Comparison of ENCODE assay signal across 2 cellular contexts in genomic region chr22:41620646-41621098, GRCh38.
TF ChIP-seq lines count a peak whose summit lies in the region.

TSS of gene DESI1 (minus strand) at chr22:41621043. CDS start at chr22:41620839, 204 bp downstream.

TF ChIP-seq in PFSK-1, 5 proteins besides CTCF, POLR2A, EP300 and RAD21:
- TF ChIP-seq, protein P1, sequence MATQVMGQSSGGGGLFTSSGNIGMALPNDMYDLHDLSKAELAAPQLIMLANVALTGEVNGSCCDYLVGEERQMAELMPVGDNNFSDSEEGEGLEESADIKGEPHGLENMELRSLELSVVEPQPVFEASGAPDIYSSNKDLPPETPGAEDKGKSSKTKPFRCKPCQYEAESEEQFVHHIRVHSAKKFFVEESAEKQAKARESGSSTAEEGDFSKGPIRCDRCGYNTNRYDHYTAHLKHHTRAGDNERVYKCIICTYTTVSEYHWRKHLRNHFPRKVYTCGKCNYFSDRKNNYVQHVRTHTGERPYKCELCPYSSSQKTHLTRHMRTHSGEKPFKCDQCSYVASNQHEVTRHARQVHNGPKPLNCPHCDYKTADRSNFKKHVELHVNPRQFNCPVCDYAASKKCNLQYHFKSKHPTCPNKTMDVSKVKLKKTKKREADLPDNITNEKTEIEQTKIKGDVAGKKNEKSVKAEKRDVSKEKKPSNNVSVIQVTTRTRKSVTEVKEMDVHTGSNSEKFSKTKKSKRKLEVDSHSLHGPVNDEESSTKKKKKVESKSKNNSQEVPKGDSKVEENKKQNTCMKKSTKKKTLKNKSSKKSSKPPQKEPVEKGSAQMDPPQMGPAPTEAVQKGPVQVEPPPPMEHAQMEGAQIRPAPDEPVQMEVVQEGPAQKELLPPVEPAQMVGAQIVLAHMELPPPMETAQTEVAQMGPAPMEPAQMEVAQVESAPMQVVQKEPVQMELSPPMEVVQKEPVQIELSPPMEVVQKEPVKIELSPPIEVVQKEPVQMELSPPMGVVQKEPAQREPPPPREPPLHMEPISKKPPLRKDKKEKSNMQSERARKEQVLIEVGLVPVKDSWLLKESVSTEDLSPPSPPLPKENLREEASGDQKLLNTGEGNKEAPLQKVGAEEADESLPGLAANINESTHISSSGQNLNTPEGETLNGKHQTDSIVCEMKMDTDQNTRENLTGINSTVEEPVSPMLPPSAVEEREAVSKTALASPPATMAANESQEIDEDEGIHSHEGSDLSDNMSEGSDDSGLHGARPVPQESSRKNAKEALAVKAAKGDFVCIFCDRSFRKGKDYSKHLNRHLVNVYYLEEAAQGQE (IDR thresholded peaks at IDR 0.05; ENCODE audit: insufficient read depth in 1 of 2, low read depth in 2 of 2, low read length in 2 of 2): no peak
- TF ChIP-seq FOXP2 (optimal IDR thresholded peaks at IDR 0.05; ENCODE audit: borderline replicate concordance, extremely low read depth, extremely low read length, insufficient read depth) (peak; percentile 8), POLR2AphosphoS5 (IDR thresholded peaks at IDR 0.05; ENCODE audit: low read depth, low read length) (peak; percentile 86), TAF1 (IDR thresholded peaks at IDR 0.05; ENCODE audit: borderline replicate concordance, insufficient read depth, low read length) (peak; percentile 89; the same call in 1 of the 2 replicates), SIN3A (IDR thresholded peaks at IDR 0.05; ENCODE audit: borderline replicate concordance, insufficient read depth, low read length) (peak; percentile 41; the same call in 1 of the 2 replicates)

TF ChIP-seq in H1, 55 proteins besides CTCF, POLR2A, EP300 and RAD21 (continued from another document and continues in another):
- TF ChIP-seq, protein P2, sequence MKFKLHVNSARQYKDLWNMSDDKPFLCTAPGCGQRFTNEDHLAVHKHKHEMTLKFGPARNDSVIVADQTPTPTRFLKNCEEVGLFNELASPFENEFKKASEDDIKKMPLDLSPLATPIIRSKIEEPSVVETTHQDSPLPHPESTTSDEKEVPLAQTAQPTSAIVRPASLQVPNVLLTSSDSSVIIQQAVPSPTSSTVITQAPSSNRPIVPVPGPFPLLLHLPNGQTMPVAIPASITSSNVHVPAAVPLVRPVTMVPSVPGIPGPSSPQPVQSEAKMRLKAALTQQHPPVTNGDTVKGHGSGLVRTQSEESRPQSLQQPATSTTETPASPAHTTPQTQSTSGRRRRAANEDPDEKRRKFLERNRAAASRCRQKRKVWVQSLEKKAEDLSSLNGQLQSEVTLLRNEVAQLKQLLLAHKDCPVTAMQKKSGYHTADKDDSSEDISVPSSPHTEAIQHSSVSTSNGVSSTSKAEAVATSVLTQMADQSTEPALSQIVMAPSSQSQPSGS (IDR thresholded peaks at IDR 0.05; ENCODE audit: low read length): no peak
- TF ChIP-seq POU5F1 (IDR thresholded peaks at IDR 0.05; ENCODE audit: low read depth, low read length) (no peak), CEBPB (IDR thresholded peaks at IDR 0.05; ENCODE audit: low read depth, low read length) (no peak), BCL11A (IDR thresholded peaks at IDR 0.05; ENCODE audit: low read depth in 2 of 2, low read length in 2 of 2) (no peak), KDM4A (IDR thresholded peaks at IDR 0.05; ENCODE audit: low read depth, low read length, severe bottlenecking) (no peak), TCF12 (IDR thresholded peaks at IDR 0.05; ENCODE audit: low read depth, low read length) (no peak), RXRA (IDR thresholded peaks at IDR 0.05; ENCODE audit: insufficient read depth, low read depth, low read length) (no peak), FOSL1 (IDR thresholded peaks at IDR 0.05; ENCODE audit: insufficient read depth, low read depth, low read length) (no peak), EZH2 (IDR thresholded peaks at IDR 0.05; ENCODE audit: low read depth, low read length, severe bottlenecking) (no peak), SUZ12 (IDR thresholded peaks at IDR 0.05; ENCODE audit: low read length) (no peak), TEAD4 (IDR thresholded peaks at IDR 0.05; ENCODE audit: low read depth, low read length) (no peak), BACH1 (IDR thresholded peaks at IDR 0.05; ENCODE audit: low read length) (no peak), SP4 (IDR thresholded peaks at IDR 0.05; ENCODE audit: low read length) (no peak), CBX5 (IDR thresholded peaks at IDR 0.05; ENCODE audit: low read depth, low read length) (no peak), SP2 (IDR thresholded peaks at IDR 0.05; ENCODE audit: low read length) (no peak), JUN (IDR thresholded peaks at IDR 0.05; ENCODE audit: low read depth, low read length) (no peak), EGR1 (IDR thresholded peaks at IDR 0.05; ENCODE audit: borderline replicate concordance, low read depth, low read length) (peak; percentile 43; the same call in 1 of the 2 replicates), CREB1 (IDR thresholded peaks at IDR 0.05) (no peak), GTF2F1 (IDR thresholded peaks at IDR 0.05; ENCODE audit: borderline replicate concordance, low read depth, low read length) (0 out of 2 replicates have a peak, but pooled peaks have one; percentile 0), TAF7 (optimal IDR thresholded peaks at IDR 0.05; ENCODE audit: borderline replicate concordance, low read depth, low read length) (peak; percentile 68), USF2 (IDR thresholded peaks at IDR 0.05; ENCODE audit: low read length) (no peak), SAP30 (IDR thresholded peaks at IDR 0.05; ENCODE audit: insufficient read depth, insufficient replicate concordance, low read length) (no peak), HDAC2 (IDR thresholded peaks at IDR 0.05; ENCODE audit: borderline replicate concordance in 1 of 2, low read depth in 2 of 2, low read length in 2 of 2) (no peak; a peak in 1 of 4 replicates), NRF1 (IDR thresholded peaks at IDR 0.05; ENCODE audit: low read depth, low read length) (no peak), HDAC6 (IDR thresholded peaks at IDR 0.05; ENCODE audit: low read depth, low read length) (no peak), YY1 (IDR thresholded peaks at IDR 0.05; ENCODE audit: low read depth, low read length) (no peak), KDM1A (IDR thresholded peaks at IDR 0.05; ENCODE audit: borderline replicate concordance, low read length) (no peak), CHD1 (IDR thresholded peaks at IDR 0.05; ENCODE audit: low read depth, low read length) (no peak), SIRT6 (IDR thresholded peaks at IDR 0.05; ENCODE audit: low read length) (no peak), ASH2L (IDR thresholded peaks at IDR 0.05; ENCODE audit: low read length) (peak; percentile 68), ZNF274 (IDR thresholded peaks at IDR 0.05; ENCODE audit: borderline replicate concordance, extremely low read depth, low read length) (no peak), SIN3A (conservative IDR thresholded peaks at IDR 0.05 in 1 of 2, IDR thresholded peaks at IDR 0.05 in 1 of 2; ENCODE audit: low read depth in 1 of 2, low read length in 2 of 2) (peak; percentile 12 to 30; a peak in 1 of 4 replicates), MAFK (IDR thresholded peaks at IDR 0.05; ENCODE audit: low read depth, low read length) (no peak), PHF8 (conservative IDR thresholded peaks at IDR 0.05; ENCODE audit: low read depth, low read length) (peak; percentile 1), JUND (IDR thresholded peaks at IDR 0.05; ENCODE audit: low read length) (no peak), TBP (IDR thresholded peaks at IDR 0.05; ENCODE audit: low read depth, low read length) (no peak), KDM5A (IDR thresholded peaks at IDR 0.05; ENCODE audit: low read length) (no peak), CBX8 (IDR thresholded peaks at IDR 0.05; ENCODE audit: borderline replicate concordance, low read depth, low read length) (no peak), TAF1 (IDR thresholded peaks at IDR 0.05; ENCODE audit: low read depth, low read length) (peak; percentile 78; the same call in 1 of the 2 replicates), CTBP2 (IDR thresholded peaks at IDR 0.05; ENCODE audit: borderline replicate concordance, insufficient read depth, insufficient read length, low read length) (no peak), RBBP5 (IDR thresholded peaks at IDR 0.05; ENCODE audit: borderline replicate concordance, low read depth, low read length) (no peak; the same call in 1 of the 2 replicates), NANOG (IDR thresholded peaks at IDR 0.05; ENCODE audit: insufficient read depth, low read depth, low read length, poor library complexity, severe bottlenecking) (no peak), SRF (IDR thresholded peaks at IDR 0.05; ENCODE audit: low read depth, low read length) (no peak), CHD7 (IDR thresholded peaks at IDR 0.05; ENCODE audit: insufficient replicate concordance, low read length) (no peak)
- TF ChIP-seq, protein P3, sequence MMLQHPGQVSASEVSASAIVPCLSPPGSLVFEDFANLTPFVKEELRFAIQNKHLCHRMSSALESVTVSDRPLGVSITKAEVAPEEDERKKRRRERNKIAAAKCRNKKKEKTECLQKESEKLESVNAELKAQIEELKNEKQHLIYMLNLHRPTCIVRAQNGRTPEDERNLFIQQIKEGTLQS (IDR thresholded peaks at IDR 0.05; ENCODE audit: insufficient read depth, low read depth, low read length): no peak
- TF ChIP-seq, protein P4, sequence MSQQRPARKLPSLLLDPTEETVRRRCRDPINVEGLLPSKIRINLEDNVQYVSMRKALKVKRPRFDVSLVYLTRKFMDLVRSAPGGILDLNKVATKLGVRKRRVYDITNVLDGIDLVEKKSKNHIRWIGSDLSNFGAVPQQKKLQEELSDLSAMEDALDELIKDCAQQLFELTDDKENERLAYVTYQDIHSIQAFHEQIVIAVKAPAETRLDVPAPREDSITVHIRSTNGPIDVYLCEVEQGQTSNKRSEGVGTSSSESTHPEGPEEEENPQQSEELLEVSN (IDR thresholded peaks at IDR 0.05): peak; percentile 75
- TF ChIP-seq, protein P5, sequence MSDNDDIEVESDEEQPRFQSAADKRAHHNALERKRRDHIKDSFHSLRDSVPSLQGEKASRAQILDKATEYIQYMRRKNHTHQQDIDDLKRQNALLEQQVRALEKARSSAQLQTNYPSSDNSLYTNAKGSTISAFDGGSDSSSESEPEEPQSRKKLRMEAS (IDR thresholded peaks at IDR 0.05): peak; percentile 64; the same call in 1 of the 2 replicates
